ENCODE assay signal across 10 cellular contexts in the genomic region with DNA sequence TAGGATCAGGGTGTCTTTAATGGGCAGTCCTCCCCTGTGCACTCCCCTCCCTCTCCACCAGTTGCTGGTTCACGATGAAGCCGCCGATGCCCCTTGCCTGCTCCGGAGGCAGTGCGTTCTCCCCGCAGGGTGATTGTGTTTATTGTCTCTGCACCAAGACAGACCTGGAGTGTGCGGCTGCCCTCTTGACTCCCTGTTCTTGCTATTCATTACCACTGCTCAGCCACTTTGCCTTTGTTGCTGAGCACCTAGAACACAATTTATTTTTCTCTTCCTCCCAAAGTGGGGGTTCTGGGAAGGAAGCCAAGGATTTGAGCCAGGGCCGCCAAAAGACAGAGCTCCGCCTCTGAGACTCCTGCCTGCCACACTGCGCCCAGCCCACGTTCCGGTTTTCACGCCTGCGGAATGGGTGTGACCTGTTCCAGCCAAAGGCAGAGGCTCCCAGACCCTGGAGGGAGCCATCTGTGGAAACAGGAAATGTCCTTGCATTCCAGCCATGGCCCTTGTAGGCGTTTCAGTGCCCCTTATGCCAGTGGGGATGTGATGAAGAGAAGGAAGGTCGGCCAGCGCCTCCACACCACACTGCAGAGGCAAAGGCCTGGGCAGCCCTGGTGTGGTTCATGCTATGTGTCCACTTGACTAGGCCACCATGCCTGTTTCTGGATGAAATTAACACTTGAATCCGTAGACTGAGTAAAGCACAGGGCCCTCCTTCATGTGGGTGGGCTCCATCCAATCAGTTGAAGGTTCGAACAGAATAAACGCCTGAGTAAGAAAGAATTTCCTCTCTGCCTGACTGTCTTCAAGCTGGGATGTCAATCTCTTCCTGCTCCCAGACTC.
DNase-seq lines count a peak whose midpoint lies in the region; TF ChIP-seq lines count a peak whose summit lies in the region.
"Had no signal": no experiment of that assay in that cellular context is flagged by ENCODE, and none has a peak within 500 bp of the region (broad histone marks: within the 10 kb centered on the region; RNA-seq: fewer than 3 reads in every experiment).

No MANE protein-coding gene starts in this region.

- no peaks in the 10 kb centered on the region for H3K9me3 ChIP-seq in uterus

- CTCF ChIA-PET in activated CD4-positive, alpha-beta memory T cell treated with anti-CD3 and anti-CD28 coated beads for 36 hours (lab: Charles Lee) = interaction anchor here (1.1 to 1.3 kb wide), 3 partner anchors 37 to 533 kb away, joined by 3 to 5 read pairs (median 3); no protein-coding TSS in a partner anchor

- DNase-seq in NCI-H82 (lab: John Stamatoyannopoulos, UW) (peak; percentile 15), NCI-H82 treated with DMSO at 0.1 percent for 48 hours (lab: John Stamatoyannopoulos, UW; ENCODE audit: unreplicated experiment) (no peak), dorsolateral prefrontal cortex (peak in 2 of 10 donors; percentile 49), mesothelial cell of epicardium (ENCODE audit: low spot score in 2 of 2, unreplicated experiment in 2 of 2) (peak in 1 of 2 experiments; percentile 33), uterus (peak; percentile 40 to 75), SKM-1 treated with dmso at 0.1 percent for 144 hours (lab: John Stamatoyannopoulos, UW; ENCODE audit: unreplicated experiment) (no peak)
- no peak for DNase-seq in activated T-helper 2 cell treated with anti-CD3 and anti-CD28 coated beads, Interferon-gamma antibody, Interleukin-2, Interleukin-4, amounts not matched to agents 10 μg/mL and 5 μg/mL and 100 μg/mL, durations not matched to agents 14 hours and 24 hours and 36 hours (ENCODE audit: low spot score)
- no peak for DNase-seq in activated CD4-positive, alpha-beta memory T cell treated with anti-CD3 and anti-CD28 coated beads for 36 hours
- DNase-seq: NCI-H446 treated with DMSO at 0.1 percent for 48 hours; stimulated activated CD4-positive, alpha-beta T cell treated with anti-CD3 and anti-CD28 coated beads, Interleukin-4, amount 100 ng/mL, for 24 hours had no signal

- TF ChIP-seq POLR2A in uterus (IDR thresholded peaks at IDR 0.05) = no peak

- peaks cover under 1% of the 10 kb centered on the region for H3K36me3 Mint-ChIP-seq in mesothelial cell of epicardium
- no peaks in the 10 kb centered on the region for H3K36me3 Mint-ChIP-seq in activated T-helper 2 cell treated with anti-CD3 and anti-CD28 coated beads, Interferon-gamma antibody, Interleukin-2, Interleukin-4, amounts not matched to agents 10 μg/mL and 5 μg/mL and 100 μg/mL, durations not matched to agents 14 hours and 24 hours and 36 hours (ENCODE audit: low read depth)
- no peaks in the 10 kb centered on the region for H3K36me3 Mint-ChIP-seq in activated CD4-positive, alpha-beta memory T cell treated with anti-CD3 and anti-CD28 coated beads for 36 hours

- peak overlapping the region in 58 of 59 donors; percentile 36 to 99 (median 93) for H3K27ac ChIP-seq in dorsolateral prefrontal cortex
- H3K27ac ChIP-seq in uterus = peak overlapping the region; percentile 64 to 75

- H3K36me3 ChIP-seq in uterus = no peaks in the 10 kb centered on the region

- peak in 2 of 56 donors; percentile 14 to 28 for TF ChIP-seq CTCF in dorsolateral prefrontal cortex (IDR thresholded peaks at IDR 0.05 in 54 of 56, conservative IDR thresholded peaks at IDR 0.05 in 2 of 56; ENCODE audit: low read depth in 1 of 56, partially characterized antibody in 56 of 56)
- no peak for TF ChIP-seq CTCF in mesothelial cell of epicardium (IDR thresholded peaks at IDR 0.05; ENCODE audit: unreplicated experiment)
- no peak for TF ChIP-seq CTCF in uterus (IDR thresholded peaks at IDR 0.05)

- peaks cover 35% of the 10 kb centered on the region for H3K4me1 Mint-ChIP-seq in mesothelial cell of epicardium
- peaks cover 8% of the 10 kb centered on the region for H3K4me1 Mint-ChIP-seq in activated T-helper 2 cell treated with anti-CD3 and anti-CD28 coated beads, Interferon-gamma antibody, Interleukin-2, Interleukin-4, amounts not matched to agents 10 μg/mL and 5 μg/mL and 100 μg/mL, durations not matched to agents 14 hours and 24 hours and 36 hours (ENCODE audit: low read depth)
- H3K4me1 Mint-ChIP-seq in activated CD4-positive, alpha-beta memory T cell treated with anti-CD3 and anti-CD28 coated beads for 36 hours (ENCODE audit: low read depth) = peaks cover 6% of the 10 kb centered on the region

- H3K4me3 ChIP-seq in dorsolateral prefrontal cortex = no peak overlapping the region
- no peak overlapping the region for H3K4me3 ChIP-seq in uterus

- intact Hi-C loops in dorsolateral prefrontal cortex (cut with DNase I) (no loop called here), uterus (cut with DNase I; ENCODE audit: low total_unique reads) (no loop called here)
- intact Hi-C loops in activated T-helper 2 cell treated with anti-CD3 and anti-CD28 coated beads, Interferon-gamma antibody, Interleukin-2, Interleukin-4, amounts not matched to agents 10 μg/mL and 5 μg/mL and 100 μg/mL, durations not matched to agents 14 hours and 24 hours and 36 hours (cut with micrococcal nuclease) = no loop called here
- intact Hi-C loops in activated CD4-positive, alpha-beta memory T cell treated with anti-CD3 and anti-CD28 coated beads for 36 hours (cut with micrococcal nuclease) = no loop called here

- H3K27ac Mint-ChIP-seq in mesothelial cell of epicardium = peak overlapping the region; percentile 1
- H3K27ac Mint-ChIP-seq in activated T-helper 2 cell treated with anti-CD3 and anti-CD28 coated beads, Interferon-gamma antibody, Interleukin-2, Interleukin-4, amounts not matched to agents 10 μg/mL and 5 μg/mL and 100 μg/mL, durations not matched to agents 14 hours and 24 hours and 36 hours = no peak overlapping the region
- H3K27ac Mint-ChIP-seq in activated CD4-positive, alpha-beta memory T cell treated with anti-CD3 and anti-CD28 coated beads for 36 hours = no peak overlapping the region

- H3K9me3 Mint-ChIP-seq in mesothelial cell of epicardium = no peaks in the 10 kb centered on the region
- no peaks in the 10 kb centered on the region for H3K9me3 Mint-ChIP-seq in activated T-helper 2 cell treated with anti-CD3 and anti-CD28 coated beads, Interferon-gamma antibody, Interleukin-2, Interleukin-4, amounts not matched to agents 10 μg/mL and 5 μg/mL and 100 μg/mL, durations not matched to agents 14 hours and 24 hours and 36 hours
- H3K9me3 Mint-ChIP-seq in activated CD4-positive, alpha-beta memory T cell treated with anti-CD3 and anti-CD28 coated beads for 36 hours = peaks cover under 1% of the 10 kb centered on the region

- H3K27me3 ChIP-seq in dorsolateral prefrontal cortex (no peaks in the 10 kb centered on the region), uterus (no peaks in the 10 kb centered on the region)

- no peak overlapping the region for H3K4me3 Mint-ChIP-seq in mesothelial cell of epicardium
- no peak overlapping the region for H3K4me3 Mint-ChIP-seq in activated T-helper 2 cell treated with anti-CD3 and anti-CD28 coated beads, Interferon-gamma antibody, Interleukin-2, Interleukin-4, amounts not matched to agents 10 μg/mL and 5 μg/mL and 100 μg/mL, durations not matched to agents 14 hours and 24 hours and 36 hours (ENCODE audit: low read depth)
- H3K4me3 Mint-ChIP-seq in activated CD4-positive, alpha-beta memory T cell treated with anti-CD3 and anti-CD28 coated beads for 36 hours = no peak overlapping the region

- POLR2A ChIA-PET in activated CD4-positive, alpha-beta memory T cell treated with anti-CD3 and anti-CD28 coated beads for 36 hours (lab: Charles Lee) = no interaction called here

- no peaks in the 10 kb centered on the region for H3K27me3 Mint-ChIP-seq in mesothelial cell of epicardium (ENCODE audit: low read depth)
- H3K27me3 Mint-ChIP-seq in activated T-helper 2 cell treated with anti-CD3 and anti-CD28 coated beads, Interferon-gamma antibody, Interleukin-2, Interleukin-4, amounts not matched to agents 10 μg/mL and 5 μg/mL and 100 μg/mL, durations not matched to agents 14 hours and 24 hours and 36 hours (ENCODE audit: low read depth) = no peaks in the 10 kb centered on the region
- no peaks in the 10 kb centered on the region for H3K27me3 Mint-ChIP-seq in activated CD4-positive, alpha-beta memory T cell treated with anti-CD3 and anti-CD28 coated beads for 36 hours

- H3K4me1 ChIP-seq in uterus = no peaks in the 10 kb centered on the region

Comparison
In these comparisons a context has a peak if more than half of its experiments do, and no peak if none do; other contexts are left out.
1. DNase-seq: peak in NCI-H82 (single experiment) and uterus (2 of 2); none in NCI-H82 treated with DMSO at 0.1 percent for 48 hours (single experiment), activated T-helper 2 cell treated with anti-CD3 and anti-CD28 coated beads, Interferon-gamma antibody, Interleukin-2, Interleukin-4, amounts not matched to agents 10 μg/mL and 5 μg/mL and 100 μg/mL, durations not matched to agents 14 hours and 24 hours and 36 hours (single experiment), activated CD4-positive, alpha-beta memory T cell treated with anti-CD3 and anti-CD28 coated beads for 36 hours (single experiment) and SKM-1 treated with dmso at 0.1 percent for 144 hours (single experiment).